21 cellular contexts compared by ENCODE assay signal in the genomic region with DNA sequence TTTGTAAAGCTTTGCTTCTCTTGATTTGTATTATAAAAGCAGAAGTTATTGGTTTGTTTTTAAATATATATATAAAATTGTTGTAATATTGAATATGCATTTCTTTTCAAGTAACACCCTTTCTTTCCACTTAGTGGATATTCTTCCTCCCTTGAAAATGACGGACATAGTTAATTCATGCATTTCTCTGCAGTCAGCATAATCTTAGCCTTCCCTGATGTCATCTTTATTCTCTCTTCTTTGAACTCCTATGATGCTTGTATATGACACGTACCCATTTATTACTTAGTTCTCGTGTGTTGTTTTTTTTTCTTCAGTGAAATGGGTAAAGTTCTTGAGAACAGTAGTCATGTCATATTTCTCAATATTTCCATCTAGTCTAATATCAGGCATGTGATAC.
DNase-seq lines count a peak whose midpoint lies in the region; ATAC-seq, FAIRE-seq and TF ChIP-seq lines count a peak whose summit lies in the region.
"Had no signal": no experiment of that assay in that cellular context is flagged by ENCODE, and none has a peak within 500 bp of the region (broad histone marks: within the 10 kb centered on the region; RNA-seq: fewer than 3 reads in every experiment).

No MANE protein-coding gene starts in this region.

- CTCF ChIA-PET in A549 (lab: Yijun Ruan, JAX): no interaction called here
- CTCF ChIA-PET in K562 (lab: Yijun Ruan, JAX; ENCODE audit: low intra/inter-chr PET ratio): no interaction called here
- CTCF ChIA-PET in HepG2 (lab: Yijun Ruan, JAX; ENCODE audit: low intra/inter-chr PET ratio, low total read pairs): no interaction called here

- ATAC-seq in A549: no peak
- ATAC-seq in K562: no peak
- no peak for ATAC-seq in HepG2
- no peak for ATAC-seq in pancreas
- ATAC-seq: CD8-positive, alpha-beta T cell had no signal

- H2AFZ ChIP-seq in K562 (ENCODE audit: low read depth, low read length) (no peak overlapping the region), HepG2 (ENCODE audit: low read length) (no peak overlapping the region)

- no peaks in the 10 kb centered on the region for H3K9me3 ChIP-seq in A549
- H3K9me3 ChIP-seq in K562 (replicated peaks; ENCODE audit: control insufficient read depth, insufficient read depth, low read depth, low read length): no peaks in the 10 kb centered on the region
- H3K9me3 ChIP-seq in HepG2 (ENCODE audit: low read length): 0 out of 2 replicates have a peak, but pooled peaks cover 3% of the 10 kb centered on the region
- H3K9me3 ChIP-seq in pancreas: no peaks in the 10 kb centered on the region
- H3K9me3 ChIP-seq: BLaER1, Caco-2, HAP-1 had no signal

- BruUV-seq in K562 (replicated peaks; lab: Mats Ljungman, UMichigan) (no TSS peak), HepG2 (replicated peaks; lab: Mats Ljungman, UMichigan) (no TSS peak)

- H3K4me3 ChIP-seq in A549: no peak overlapping the region
- H3K4me3 ChIP-seq in K562: no peak overlapping the region
- no peak overlapping the region for H3K4me3 ChIP-seq in HepG2 (replicated peaks in 1 of 3; ENCODE audit: insufficient read depth in 1 of 3, low read depth in 2 of 3, low read length in 3 of 3)
- no peak overlapping the region for H3K4me3 ChIP-seq in pancreas
- no peak overlapping the region for H3K4me3 ChIP-seq in dorsolateral prefrontal cortex
- H3K4me3 ChIP-seq: BLaER1, HAP-1 had no signal

- FAIRE-seq in A549 (lab: Jason Lieb, UNC): no peak
- FAIRE-seq in K562 (lab: Jason Lieb, UNC): no peak
- no peak for FAIRE-seq in HepG2 (lab: Jason Lieb, UNC)
- no peak for FAIRE-seq in pancreas (lab: Jason Lieb, UNC)
- FAIRE-seq: D721Med, GM12891, H54 had no signal

- TF ChIP-seq RAD21 in A549 (conservative IDR thresholded peaks at IDR 0.05 in 1 of 2, IDR thresholded peaks at IDR 0.05 in 1 of 2) (no peak), K562 (CRISPR knock-in tag; conservative IDR thresholded peaks at IDR 0.05 in 1 of 2, IDR thresholded peaks at IDR 0.05 in 1 of 2) (no peak), HepG2 (CRISPR knock-in tag; IDR thresholded peaks at IDR 0.05) (no peak)

- TF ChIP-seq POLR2A in A549 (IDR thresholded peaks at IDR 0.05; ENCODE audit: low read length) (no peak), K562 (conservative IDR thresholded peaks at IDR 0.05) (no peak), HepG2 (IDR thresholded peaks at IDR 0.05; ENCODE audit: insufficient read depth in 1 of 2, low read depth in 2 of 2, low read length in 2 of 2) (no peak)

- no peak overlapping the region for H3K9ac ChIP-seq in K562 (ENCODE audit: insufficient read depth in 1 of 2, low read depth in 2 of 2, low read length in 2 of 2)
- no peak overlapping the region for H3K9ac ChIP-seq in HepG2 (ENCODE audit: insufficient read depth, low read depth, low read length)
- H3K9ac ChIP-seq: BLaER1 had no signal

- DNase-seq in A549 (ENCODE audit: low read depth in 1 of 2, low spot score in 1 of 2): no peak
- DNase-seq in K562 (ENCODE audit: extremely low read depth in 1 of 4, low spot score in 3 of 4): no peak
- DNase-seq in HepG2 (ENCODE audit: low spot score): no peak
- DNase-seq in pancreas: no peak
- no peak for DNase-seq in dorsolateral prefrontal cortex
- DNase-seq in activated effector memory CD4-positive, alpha-beta T cell treated with anti-CD3 and anti-CD28 coated beads, Interleukin-2, amount 50 U/mL, for 16 hours: no peak
- no peak for DNase-seq in NCI-H187 (lab: John Stamatoyannopoulos, UW)
- DNase-seq: Caco-2; CD4-positive, CD25-positive, alpha-beta regulatory T cell; CD8-positive, alpha-beta T cell; DMS 273 treated with DMSO at 0.1 percent for 48 hours; DMS79; GF-D8; GOT3; HFFc6 had no signal

- H4K20me1 ChIP-seq in K562 (replicated peaks; ENCODE audit: control insufficient read depth, insufficient read depth, low read length) (no peaks in the 10 kb centered on the region), HepG2 (ENCODE audit: insufficient read depth, low read length) (no peaks in the 10 kb centered on the region)
- H4K20me1 ChIP-seq: BLaER1 had no signal

- intact Hi-C loops in K562 (cut with micrococcal nuclease) (no loop called here), HepG2 (cut with micrococcal nuclease; ENCODE audit: unreplicated experiment) (no loop called here), pancreas (cut with DNase I) (no loop called here), dorsolateral prefrontal cortex (cut with DNase I) (no loop called here)

- in situ Hi-C loops in K562 (cut with MboI) (no loop called here), HepG2 (cut with HindIII; ENCODE audit: extremely low pct_ligation_motif_present, low pct_unique_long_range_greater_than_20kb) (no loop called here)

- H3K27me3 ChIP-seq in K562 (ENCODE audit: control insufficient read depth in 2 of 2, insufficient read depth in 2 of 2, low read length in 2 of 2): no peaks in the 10 kb centered on the region
- H3K27me3 ChIP-seq in HepG2 (ENCODE audit: control insufficient read depth in 1 of 2, insufficient read depth in 2 of 2, low read length in 2 of 2): no peaks in the 10 kb centered on the region
- H3K27me3 ChIP-seq in pancreas: no peaks in the 10 kb centered on the region
- peaks cover 0 to 17% (median 0%) of the 10 kb centered on the region in 45 donors for H3K27me3 ChIP-seq in dorsolateral prefrontal cortex
- H3K27me3 ChIP-seq: BLaER1 had no signal

- WGBS in A549 (ENCODE audit: missing lambda C conversion rate): 93% methylated on average over 3 of the region's 3 CpGs
- 0% methylated on average over 3 of the region's 3 CpGs for WGBS in K562 (ENCODE audit: insufficient coverage, low coverage, missing lambda C conversion rate)
- 87% methylated on average over 3 of the region's 3 CpGs for WGBS in HepG2 (ENCODE audit: low lambda C conversion rate)
- 96 to 98% methylated on average over 3 of the region's 3 CpGs for WGBS in pancreas, 2 donors

- H3K79me2 ChIP-seq in K562 (ENCODE audit: control insufficient read depth, insufficient read depth, low read length) (no peaks in the 10 kb centered on the region), HepG2 (ENCODE audit: insufficient read depth, low read length) (no peaks in the 10 kb centered on the region)

- TF ChIP-seq CTCF in A549 (IDR thresholded peaks at IDR 0.05) (no peak), K562 (IDR thresholded peaks at IDR 0.05 in 2 of 3, conservative IDR thresholded peaks at IDR 0.05 in 1 of 3; ENCODE audit: insufficient read depth in 2 of 3, low read depth in 1 of 3, low read length in 3 of 3) (no peak), HepG2 (CRISPR knock-in tag; IDR thresholded peaks at IDR 0.05) (no peak), pancreas (IDR thresholded peaks at IDR 0.05) (no peak), dorsolateral prefrontal cortex (IDR thresholded peaks at IDR 0.05 in 54 of 56, conservative IDR thresholded peaks at IDR 0.05 in 2 of 56; ENCODE audit: low read depth in 1 of 56, partially characterized antibody in 56 of 56) (no peak)

- H3K4me2 ChIP-seq in A549 (no peak overlapping the region), K562 (ENCODE audit: insufficient read depth, low read length) (no peak overlapping the region), HepG2 (ENCODE audit: low read depth, low read length) (peak overlapping the region; percentile 50; the same call in 1 of the 2 replicates)
- H3K4me2 ChIP-seq: BLaER1 had no signal

- H3K27ac ChIP-seq in A549: no peak overlapping the region
- H3K27ac ChIP-seq in K562 (ENCODE audit: extremely low read depth, low read depth, low read length): no peak overlapping the region
- H3K27ac ChIP-seq in HepG2 (ENCODE audit: extremely low read length, insufficient read depth, low read length): peak overlapping the region; percentile 75
- peak overlapping the region in 3 of 4 donors; percentile 9 to 77 (median 62) for H3K27ac ChIP-seq in pancreas
- H3K27ac ChIP-seq in dorsolateral prefrontal cortex: no peak overlapping the region
- H3K27ac ChIP-seq: BLaER1, C4-2B had no signal

- POLR2A ChIA-PET in A549 (lab: Yijun Ruan, JAX) (no interaction called here), K562 (lab: Yijun Ruan, JAX) (no interaction called here), HepG2 (lab: Yijun Ruan, JAX) (no interaction called here)

- no peak for TF ChIP-seq EP300 in A549 (IDR thresholded peaks at IDR 0.05)
- TF ChIP-seq EP300 in K562 (IDR thresholded peaks at IDR 0.05; ENCODE audit: low read length): no peak
- no peak for TF ChIP-seq EP300 in HepG2 (IDR thresholded peaks at IDR 0.05; ENCODE audit: low read depth in 2 of 2, low read length in 2 of 2)
- TF ChIP-seq EP300 in HepG2 (CRISPR knock-in tag; IDR thresholded peaks at IDR 0.05; ENCODE audit: borderline replicate concordance): no peak

- H3K4me1 ChIP-seq in A549: peaks cover 15% of the 10 kb centered on the region
- no peaks in the 10 kb centered on the region for H3K4me1 ChIP-seq in K562 (replicated peaks in 1 of 2; ENCODE audit: control insufficient read depth in 2 of 2, insufficient read depth in 2 of 2, low read length in 2 of 2)
- H3K4me1 ChIP-seq in HepG2 (ENCODE audit: insufficient read depth, low read length): peaks cover 85% of the 10 kb centered on the region
- peaks cover 18 to 29% (median 28%) of the 10 kb centered on the region in 3 donors for H3K4me1 ChIP-seq in pancreas
- H3K4me1 ChIP-seq: BLaER1, HAP-1 had no signal

- H3K9me1 ChIP-seq in K562 (ENCODE audit: control insufficient read depth, insufficient read depth, low read length): no peaks in the 10 kb centered on the region

- H3K36me3 ChIP-seq in K562 (ENCODE audit: control insufficient read depth, insufficient read depth, low read length) (no peaks in the 10 kb centered on the region), HepG2 (replicated peaks in 1 of 2; ENCODE audit: control insufficient read depth in 1 of 2, insufficient read depth in 2 of 2, low read length in 2 of 2) (no peaks in the 10 kb centered on the region), pancreas (no peaks in the 10 kb centered on the region)
- H3K36me3 ChIP-seq: BLaER1, HAP-1 had no signal

TF ChIP-seq in A549, 52 proteins besides CTCF, POLR2A, EP300 and RAD21 (continues in another document):
- TF ChIP-seq JUN (IDR thresholded peaks at IDR 0.05) (no peak), KDM1A (IDR thresholded peaks at IDR 0.05; ENCODE audit: low read depth) (no peak), CBX2 (IDR thresholded peaks at IDR 0.05; ENCODE audit: borderline replicate concordance, low read depth) (no peak), RFX5 (IDR thresholded peaks at IDR 0.05) (no peak), ZSCAN20 (CRISPR knock-in tag; IDR thresholded peaks at IDR 0.05) (no peak)

TF ChIP-seq in HepG2, 621 proteins besides CTCF, POLR2A, EP300 and RAD21 (continues in another document):
- TF ChIP-seq SYNCRIP (IDR thresholded peaks at IDR 0.05; ENCODE audit: insufficient read depth, low read depth, low read length) (no peak), ZNF234 (CRISPR knock-in tag; conservative IDR thresholded peaks at IDR 0.05) (no peak), TCF7 (IDR thresholded peaks at IDR 0.05; ENCODE audit: low read depth) (no peak), JUNB (CRISPR knock-in tag; IDR thresholded peaks at IDR 0.05; ENCODE audit: borderline replicate concordance) (no peak), CREB1 (IDR thresholded peaks at IDR 0.05) (peak; percentile 20; the same call in 1 of the 2 replicates), CREB1 (CRISPR knock-in tag; IDR thresholded peaks at IDR 0.05) (no peak), BCL6 (CRISPR knock-in tag; IDR thresholded peaks at IDR 0.05) (no peak), NR2F6 (IDR thresholded peaks at IDR 0.05) (no peak), NR2F6 (CRISPR knock-in tag; IDR thresholded peaks at IDR 0.05) (no peak), POLR2AphosphoS5 (IDR thresholded peaks at IDR 0.05; ENCODE audit: low read depth, low read length) (no peak)

Comparison
In these comparisons a context has a peak if more than half of its experiments do, and no peak if none do; other contexts are left out.
1. H3K27ac ChIP-seq: peak in HepG2 (single experiment) and pancreas (3 of 4); none in A549 (0 of 2), K562 (single experiment) and dorsolateral prefrontal cortex (0 of 59).